In the genomic region with DNA sequence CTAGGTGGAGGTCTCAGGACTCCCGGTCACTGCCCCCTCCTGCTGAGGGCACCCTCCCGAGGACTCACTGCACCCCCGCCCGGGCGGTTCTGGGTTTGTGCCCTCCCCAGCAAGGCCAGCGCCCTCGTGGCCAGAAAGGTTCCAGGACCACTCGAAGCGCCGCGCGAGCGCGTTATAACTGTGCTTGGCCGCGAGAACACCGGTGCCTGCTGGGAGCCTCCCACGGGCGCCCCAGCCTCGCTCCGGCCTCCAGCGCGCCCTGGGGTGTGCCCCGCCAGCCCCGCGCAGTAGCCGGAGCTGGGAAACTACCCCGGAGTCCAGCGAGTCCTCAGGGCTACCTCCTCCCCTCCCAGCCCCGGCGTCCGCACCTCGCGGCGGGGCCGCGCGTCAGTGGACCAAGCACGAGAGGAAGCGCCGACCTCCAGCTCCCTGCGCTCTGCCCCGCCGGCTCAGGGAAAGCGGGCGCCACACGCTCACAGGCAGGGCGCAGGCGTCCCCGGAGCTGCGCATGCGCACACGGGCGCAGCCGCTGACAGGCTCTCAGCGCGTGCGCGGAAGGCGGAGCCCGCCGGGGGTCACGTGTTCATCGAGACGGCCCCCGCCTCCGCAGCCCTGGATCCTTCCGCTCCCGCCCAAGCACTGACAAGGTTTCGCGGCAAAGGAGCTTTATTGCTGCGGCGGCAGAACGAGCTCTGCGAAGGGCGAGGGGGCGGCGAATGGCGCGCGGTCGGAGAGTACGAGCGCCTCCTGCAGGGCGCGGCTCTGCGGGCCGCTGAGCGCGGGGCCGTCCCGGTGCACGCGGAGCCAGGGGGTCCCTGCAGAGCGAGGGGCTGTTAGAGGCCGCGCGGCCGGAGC, we compare ENCODE assay signal across 8 cellular contexts. TPM values are rescaled to one million over a fixed set of nuclear protein-coding genes. Genes with fewer than 3 reads are reported as not detected.
A peak's percentile ranks its signal among the peaks of the same experiment; 100 is the strongest.
DNase-seq lines count a peak whose midpoint lies in the region; TF ChIP-seq lines count a peak whose summit lies in the region.

A gene with protein sequence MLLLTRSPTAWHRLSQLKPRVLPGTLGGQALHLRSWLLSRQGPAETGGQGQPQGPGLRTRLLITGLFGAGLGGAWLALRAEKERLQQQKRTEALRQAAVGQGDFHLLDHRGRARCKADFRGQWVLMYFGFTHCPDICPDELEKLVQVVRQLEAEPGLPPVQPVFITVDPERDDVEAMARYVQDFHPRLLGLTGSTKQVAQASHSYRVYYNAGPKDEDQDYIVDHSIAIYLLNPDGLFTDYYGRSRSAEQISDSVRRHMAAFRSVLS (minus strand): TSS at position 495 of the 855 bp plus-strand sequence. CDS start 1,187 bp downstream, outside the sequence.

- H3K27me3 ChIP-seq in ovary (no peaks in the 10 kb centered on the region), thyroid gland (no peaks in the 10 kb centered on the region)

- no peak for TF ChIP-seq EP300 in ovary (IDR thresholded peaks at IDR 0.05)

- POLR2A ChIA-PET in HEK293T (lab: Yijun Ruan, JAX): interaction anchor here (0.7 to 7.1 kb wide), 50 partner anchors 10 to 281 kb away, joined by 3 to 193 read pairs (median 5); a partner anchor contains a TSS

- TF ChIP-seq POLR2A in NB4 (IDR thresholded peaks at IDR 0.05; ENCODE audit: extremely low read depth, insufficient read length) (peak; percentile 78), ovary (IDR thresholded peaks at IDR 0.05) (peak; percentile 56), thyroid gland (IDR thresholded peaks at IDR 0.05) (peak; percentile 16 to 87)

- peaks cover 13% of the 10 kb centered on the region for H3K4me1 ChIP-seq in ovary (ENCODE audit: insufficient read depth)
- peaks cover 15 to 28% of the 10 kb centered on the region in 2 donors for H3K4me1 ChIP-seq in thyroid gland

- no peaks in the 10 kb centered on the region for H3K36me3 ChIP-seq in ovary
- H3K36me3 ChIP-seq in thyroid gland: peaks cover 21 to 24% of the 10 kb centered on the region in 2 donors

- H3K27ac Mint-ChIP-seq in activated naive CD8-positive, alpha-beta T cell: peak within 1 kb of the TSS; percentile 61

- H3K4me3 ChIP-seq in NB4 (ENCODE audit: low read depth, low read length): peak within 1 kb of the TSS; percentile 74
- H3K4me3 ChIP-seq in ovary: peak within 1 kb of the TSS; percentile 55
- peak within 1 kb of the TSS; percentile 41 to 83 (median 66) for H3K4me3 ChIP-seq in thyroid gland (replicated peaks in 1 of 3)

- H3K36me3 Mint-ChIP-seq in activated naive CD8-positive, alpha-beta T cell: peaks cover 2% of the 10 kb centered on the region

- 0% methylated on average over 59 to 99 of the region's 99 CpGs for WGBS in ovary, 3 donors
- WGBS in thyroid gland, 2 donors: 1 to 3% methylated on average over 24 to 27 of the region's 99 CpGs

- peaks cover 23% of the 10 kb centered on the region for H3K4me1 Mint-ChIP-seq in activated naive CD8-positive, alpha-beta T cell (ENCODE audit: low read depth)

- H3K9me3 ChIP-seq in ovary (no peaks in the 10 kb centered on the region), thyroid gland (no peaks in the 10 kb centered on the region)

- intact Hi-C loops in head of caudate nucleus (cut with DNase I) (loop anchor here (2.0 to 5.0 kb wide), 2 partner anchors 17 to 57 kb away; a partner anchor contains a TSS), ovary (cut with DNase I) (loop anchor here in 2 of 4 donors (10.0 kb wide), 2 partner anchors 271 to 281 kb away; a partner anchor contains a TSS), thyroid gland (cut with DNase I) (no loop called here)

- peak within 1 kb of the TSS; percentile 29 to 87 for H3K27ac ChIP-seq in ovary
- H3K27ac ChIP-seq in thyroid gland: peak within 1 kb of the TSS; percentile 86 to 97 (median 91)

- CTCF ChIA-PET in HEK293T (lab: Yijun Ruan, JAX): interaction anchor here (0.6 to 2.2 kb wide), 22 partner anchors 10 to 554 kb away, joined by 3 to 11 read pairs (median 6); a partner anchor contains a TSS

- TF ChIP-seq CTCF in NB4 (IDR thresholded peaks at IDR 0.05; ENCODE audit: low read depth, low read length): peak; percentile 36
- peak; percentile 14 to 65 (median 58) for TF ChIP-seq CTCF in ovary (IDR thresholded peaks at IDR 0.05)
- TF ChIP-seq CTCF in thyroid gland (IDR thresholded peaks at IDR 0.05): peak in 4 of 6 experiments; percentile 23 to 46 (median 37)

- DNase-seq in GM04504 (ENCODE audit: low read depth) (peak; percentile 92), HEK293T (ENCODE audit: extremely low spot score) (peak; percentile 99), NB4 (ENCODE audit: low read depth) (peak; percentile 97), SKM-1 (lab: John Stamatoyannopoulos, UW; ENCODE audit: unreplicated experiment) (peak; percentile 92), head of caudate nucleus (peak; percentile 84 to 98 (median 95)), ovary (peak; percentile 96 to 98 (median 98)), thyroid gland (peak; percentile 96 to 97)

- H3K4me3 Mint-ChIP-seq in activated naive CD8-positive, alpha-beta T cell: peak within 1 kb of the TSS; percentile 90

- no peaks in the 10 kb centered on the region for H3K9me3 Mint-ChIP-seq in activated naive CD8-positive, alpha-beta T cell (ENCODE audit: low read depth)

- no peaks in the 10 kb centered on the region for H3K27me3 Mint-ChIP-seq in activated naive CD8-positive, alpha-beta T cell

TF ChIP-seq in HEK293T, 16 proteins besides CTCF, POLR2A, EP300 and RAD21:
- peak; percentile 79 for TF ChIP-seq L3MBTL2 (conservative IDR thresholded peaks at IDR 0.05)
- TF ChIP-seq FOXM1 (IDR thresholded peaks at IDR 0.05; ENCODE audit: borderline replicate concordance): no peak
- TF ChIP-seq ARNT (IDR thresholded peaks at IDR 0.05): no peak
- TF ChIP-seq LEF1 (IDR thresholded peaks at IDR 0.05; ENCODE audit: borderline replicate concordance): no peak; the same call in 1 of the 2 replicates
- TF ChIP-seq ELF4 (IDR thresholded peaks at IDR 0.05): peak; percentile 10; the same call in 1 of the 2 replicates
- TF ChIP-seq SP1 (IDR thresholded peaks at IDR 0.05): no peak
- TF ChIP-seq ZNF384 (IDR thresholded peaks at IDR 0.05): no peak
- TF ChIP-seq BHLHE40 (IDR thresholded peaks at IDR 0.05; ENCODE audit: borderline replicate concordance): no peak
- TF ChIP-seq CTBP1 (IDR thresholded peaks at IDR 0.05; ENCODE audit: borderline replicate concordance): no peak; the same call in 1 of the 2 replicates
- TF ChIP-seq FOXK2 (IDR thresholded peaks at IDR 0.05): no peak
- no peak for TF ChIP-seq NFRKB (IDR thresholded peaks at IDR 0.05)
- TF ChIP-seq FOXA1 (IDR thresholded peaks at IDR 0.05): no peak
- no peak for TF ChIP-seq SUZ12 (IDR thresholded peaks at IDR 0.05)
- TF ChIP-seq TARDBP (IDR thresholded peaks at IDR 0.05): no peak

RNA-seq across cellular contexts. Expression of the gene that starts here (rescaled TPM):
- 1 to 10 TPM in 2 of 7 donors, under 1 TPM in 2, not detected in 3; 0.73 to 5.1 (median 2.6) TPM for total RNA-seq in ovary
- under 1 TPM in 1 of 2 donors, not detected in 1; 0.75 TPM for polyA plus RNA-seq in ovary
- total RNA-seq in thyroid gland: 1 to 10 TPM in 3 of 4 donors, not detected in 1; 2.6 to 5.5 (median 2.9) TPM

Comparison
In these comparisons a context has a peak if more than half of its experiments do, and no peak if none do; other contexts are left out.
1. Peak in every context shown above with its lines: DNase-seq, H3K4me3 ChIP-seq and H3K27ac ChIP-seq.